1 cellular context compared by ENCODE assay signal in genomic region chr3:153210660-153211059, GRCh38.
TF ChIP-seq lines count a peak whose summit lies in the region.

No MANE protein-coding gene starts in this region.

TF ChIP-seq in HepG2, 621 proteins besides CTCF, POLR2A, EP300 and RAD21 (continued from another document):
- TF ChIP-seq, protein P1, sequence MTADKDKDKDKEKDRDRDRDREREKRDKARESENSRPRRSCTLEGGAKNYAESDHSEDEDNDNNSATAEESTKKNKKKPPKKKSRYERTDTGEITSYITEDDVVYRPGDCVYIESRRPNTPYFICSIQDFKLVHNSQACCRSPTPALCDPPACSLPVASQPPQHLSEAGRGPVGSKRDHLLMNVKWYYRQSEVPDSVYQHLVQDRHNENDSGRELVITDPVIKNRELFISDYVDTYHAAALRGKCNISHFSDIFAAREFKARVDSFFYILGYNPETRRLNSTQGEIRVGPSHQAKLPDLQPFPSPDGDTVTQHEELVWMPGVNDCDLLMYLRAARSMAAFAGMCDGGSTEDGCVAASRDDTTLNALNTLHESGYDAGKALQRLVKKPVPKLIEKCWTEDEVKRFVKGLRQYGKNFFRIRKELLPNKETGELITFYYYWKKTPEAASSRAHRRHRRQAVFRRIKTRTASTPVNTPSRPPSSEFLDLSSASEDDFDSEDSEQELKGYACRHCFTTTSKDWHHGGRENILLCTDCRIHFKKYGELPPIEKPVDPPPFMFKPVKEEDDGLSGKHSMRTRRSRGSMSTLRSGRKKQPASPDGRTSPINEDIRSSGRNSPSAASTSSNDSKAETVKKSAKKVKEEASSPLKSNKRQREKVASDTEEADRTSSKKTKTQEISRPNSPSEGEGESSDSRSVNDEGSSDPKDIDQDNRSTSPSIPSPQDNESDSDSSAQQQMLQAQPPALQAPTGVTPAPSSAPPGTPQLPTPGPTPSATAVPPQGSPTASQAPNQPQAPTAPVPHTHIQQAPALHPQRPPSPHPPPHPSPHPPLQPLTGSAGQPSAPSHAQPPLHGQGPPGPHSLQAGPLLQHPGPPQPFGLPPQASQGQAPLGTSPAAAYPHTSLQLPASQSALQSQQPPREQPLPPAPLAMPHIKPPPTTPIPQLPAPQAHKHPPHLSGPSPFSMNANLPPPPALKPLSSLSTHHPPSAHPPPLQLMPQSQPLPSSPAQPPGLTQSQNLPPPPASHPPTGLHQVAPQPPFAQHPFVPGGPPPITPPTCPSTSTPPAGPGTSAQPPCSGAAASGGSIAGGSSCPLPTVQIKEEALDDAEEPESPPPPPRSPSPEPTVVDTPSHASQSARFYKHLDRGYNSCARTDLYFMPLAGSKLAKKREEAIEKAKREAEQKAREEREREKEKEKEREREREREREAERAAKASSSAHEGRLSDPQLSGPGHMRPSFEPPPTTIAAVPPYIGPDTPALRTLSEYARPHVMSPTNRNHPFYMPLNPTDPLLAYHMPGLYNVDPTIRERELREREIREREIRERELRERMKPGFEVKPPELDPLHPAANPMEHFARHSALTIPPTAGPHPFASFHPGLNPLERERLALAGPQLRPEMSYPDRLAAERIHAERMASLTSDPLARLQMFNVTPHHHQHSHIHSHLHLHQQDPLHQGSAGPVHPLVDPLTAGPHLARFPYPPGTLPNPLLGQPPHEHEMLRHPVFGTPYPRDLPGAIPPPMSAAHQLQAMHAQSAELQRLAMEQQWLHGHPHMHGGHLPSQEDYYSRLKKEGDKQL (CRISPR knock-in tag; IDR thresholded peaks at IDR 0.05; ENCODE audit: low read depth) = no peak
